Comparison of ENCODE assay signal across 8 cellular contexts in genomic region chr6:159169193-159169555, GRCh38. TPM values are rescaled to one million over a fixed set of nuclear protein-coding genes. Genes with fewer than 3 reads are reported as not detected.
A peak's percentile ranks its signal among the peaks of the same experiment; 100 is the strongest.
DNase-seq lines count a peak whose midpoint lies in the region; ATAC-seq, FAIRE-seq and TF ChIP-seq lines count a peak whose summit lies in the region.

FNDC1 (plus strand) TSS chr6:159169400; CDS start chr6:159169597, 197 bp downstream.

- TF ChIP-seq CTCF in GM06990 (IDR thresholded peaks at IDR 0.05; ENCODE audit: insufficient read depth, low read length, poor library complexity, severe bottlenecking) (no peak), VCaP (conservative IDR thresholded peaks at IDR 0.05) (peak; percentile 24; the same call in 1 of the 2 replicates), H1 (IDR thresholded peaks at IDR 0.05; ENCODE audit: control extremely low read depth in 1 of 3, insufficient read depth in 1 of 3, low read depth in 1 of 3, low read length in 3 of 3) (peak; percentile 18 to 74 (median 56)), upper lobe of left lung (IDR thresholded peaks at IDR 0.05) (peak; percentile 9 to 42 (median 30))

- peaks cover 83 to 89% (median 88%) of the 10 kb centered on the region in 5 donors for H3K27me3 Mint-ChIP-seq in naive thymus-derived CD4-positive, alpha-beta T cell

- H3K27me3 ChIP-seq in GM06990 (replicated peaks; ENCODE audit: control insufficient read depth, insufficient read depth, low read length), result peaks cover 2% of the 10 kb centered on the region
- peaks cover 33 to 77% (median 54%) of the 10 kb centered on the region in 4 experiments for H3K27me3 ChIP-seq in H1 (replicated peaks in 1 of 4; ENCODE audit: control insufficient read depth in 3 of 4, extremely low read depth in 1 of 4, insufficient read depth in 3 of 4, low read length in 3 of 4)
- H3K27me3 ChIP-seq in naive thymus-derived CD4-positive, alpha-beta T cell (ENCODE audit: control insufficient read depth in 2 of 2, insufficient read depth in 2 of 2, low read length in 2 of 2), result peaks cover 3 to 13% of the 10 kb centered on the region in 2 donors
- peaks cover 0 to 27% (median 7%) of the 10 kb centered on the region in 4 donors for H3K27me3 ChIP-seq in upper lobe of left lung

- no peaks in the 10 kb centered on the region for H3K79me2 ChIP-seq in H1 (ENCODE audit: control insufficient read depth in 1 of 2, insufficient read depth in 2 of 2, low read length in 2 of 2)

- no peak within 1 kb of the TSS for H3K27ac Mint-ChIP-seq in naive thymus-derived CD4-positive, alpha-beta T cell

- H4K91ac ChIP-seq in H1 (replicated peaks; ENCODE audit: insufficient read length, low read length), result no peak within 1 kb of the TSS

- H3K4me2 ChIP-seq in H1 (ENCODE audit: insufficient read depth in 1 of 2, low read depth in 2 of 2, low read length in 2 of 2), result peak within 1 kb of the TSS; percentile 71 to 96

- intact Hi-C loops in naive thymus-derived CD4-positive, alpha-beta T cell (cut with micrococcal nuclease), result loop anchor here in 1 of 2 donors (1.0 kb wide), 1 partner anchor 485 kb away; no protein-coding TSS in a partner anchor

- H3K27ac ChIP-seq in VCaP (no peak within 1 kb of the TSS), H1 (ENCODE audit: low read depth, low read length) (no peak within 1 kb of the TSS), upper lobe of left lung (no peak within 1 kb of the TSS)
- H3K27ac ChIP-seq in naive thymus-derived CD4-positive, alpha-beta T cell (ENCODE audit: low read depth, low read length), result no peak within 1 kb of the TSS

- H3K4ac ChIP-seq in H1 (replicated peaks; ENCODE audit: insufficient read length, low read depth, low read length), result no peak within 1 kb of the TSS

- H3K9ac ChIP-seq in H1 (replicated peaks in 1 of 4; ENCODE audit: extremely low read depth in 1 of 4, low read depth in 3 of 4, low read length in 3 of 4), result peak within 1 kb of the TSS in 1 of 4 experiments; percentile 10; a peak in 2 of 7 replicates

- peak; percentile 60 for ATAC-seq in HG02610 (IDR thresholded peaks at IDR 0.05; ENCODE audit: unreplicated experiment)
- ATAC-seq in naive thymus-derived CD4-positive, alpha-beta T cell, result peak; percentile 85
- ATAC-seq in upper lobe of left lung (ENCODE audit: low FRiP score in 2 of 2), result peak in 1 of 2 donors; percentile 86
- ATAC-seq in HG03565 (IDR thresholded peaks at IDR 0.05; ENCODE audit: unreplicated experiment), result no peak
- no peak for ATAC-seq in HG02973 (IDR thresholded peaks at IDR 0.05; ENCODE audit: unreplicated experiment)

- H2BK12ac ChIP-seq in H1 (ENCODE audit: low read depth, low read length), result no peak within 1 kb of the TSS; the same call in 1 of the 2 replicates

- no peak within 1 kb of the TSS for H4K5ac ChIP-seq in H1 (ENCODE audit: insufficient read length, low read depth, low read length)

- H2BK5ac ChIP-seq in H1 (ENCODE audit: low read depth, low read length), result no peak within 1 kb of the TSS

- no peak within 1 kb of the TSS for H2AK5ac ChIP-seq in H1 (ENCODE audit: low read depth, low read length)

- H3K36me3 ChIP-seq in GM06990 (ENCODE audit: control insufficient read depth, insufficient read depth, low read length) (no peaks in the 10 kb centered on the region), H1 (ENCODE audit: control insufficient read depth in 2 of 4, insufficient read depth in 4 of 4, low read length in 3 of 4) (peaks cover 0 to 3% (median 0%) of the 10 kb centered on the region in 4 experiments; a peak in 1 of 8 replicates), upper lobe of left lung (no peaks in the 10 kb centered on the region)
- no peaks in the 10 kb centered on the region for H3K36me3 ChIP-seq in naive thymus-derived CD4-positive, alpha-beta T cell (ENCODE audit: control insufficient read depth in 2 of 3, insufficient read depth in 3 of 3, low read length in 3 of 3)

- peak within 1 kb of the TSS; percentile 87 for H2AFZ ChIP-seq in H1 (ENCODE audit: low read length)

- H3K14ac ChIP-seq in H1 (ENCODE audit: insufficient read length), result no peak within 1 kb of the TSS

- H2BK20ac ChIP-seq in H1 (ENCODE audit: low read length), result no peak within 1 kb of the TSS

- 6% methylated on average over 20 of the region's 59 CpGs; no CpG with 5 or more reads in 1 of the 2 experiments for WGBS in H1 (ENCODE audit: extremely low coverage in 1 of 2, insufficient coverage in 1 of 2, insufficient read length in 1 of 2, insufficient replicate concordance in 2 of 2, low coverage in 1 of 2, low lambda C conversion rate in 2 of 2, missing lambda C conversion rate in 1 of 2), 2 experiments
- WGBS in upper lobe of left lung, 2 donors, result no CpG with 5 or more reads among the region's 59 CpGs

- no peak for TF ChIP-seq POLR2A in H1 (IDR thresholded peaks at IDR 0.05; ENCODE audit: control extremely low read depth in 1 of 2, low read depth in 2 of 2, low read length in 2 of 2)
- no peak for TF ChIP-seq POLR2A in upper lobe of left lung (IDR thresholded peaks at IDR 0.05)

- no peak within 1 kb of the TSS for H3K18ac ChIP-seq in H1 (ENCODE audit: extremely low read depth, low read length)

- peaks cover 6% of the 10 kb centered on the region; the same call in 1 of the 2 replicates for H3K23me2 ChIP-seq in H1 (ENCODE audit: low read depth, low read length)

- TF ChIP-seq RAD21 in H1 (IDR thresholded peaks at IDR 0.05 in 1 of 2, conservative IDR thresholded peaks at IDR 0.05 in 1 of 2; ENCODE audit: low read depth in 2 of 2, low read length in 2 of 2), result peak in 1 of 2 experiments; percentile 36; a peak in 2 of 4 replicates

- POLR2A ChIA-PET in H1 (lab: Charles Lee; ENCODE audit: partially characterized antibody), result interaction anchor here (0.5 to 1.6 kb wide), 3 partner anchors 13 to 614 kb away, joined by 3 to 5 read pairs (median 4); partner anchors contain the start of gene SOD2
- POLR2A ChIA-PET in naive thymus-derived CD4-positive, alpha-beta T cell (lab: Charles Lee), result no interaction called here

- no peak for TF ChIP-seq EP300 in H1 (IDR thresholded peaks at IDR 0.05; ENCODE audit: borderline replicate concordance in 1 of 2, low read depth in 2 of 2, low read length in 2 of 2)
- TF ChIP-seq EP300 in upper lobe of left lung (IDR thresholded peaks at IDR 0.05), result no peak

- H3K36me3 Mint-ChIP-seq in naive thymus-derived CD4-positive, alpha-beta T cell, result no peaks in the 10 kb centered on the region

- DNase-seq in GM06990 (ENCODE audit: extremely low read depth, insufficient read length) (peak; percentile 47), H1 (ENCODE audit: low read depth in 1 of 2, low spot score in 2 of 2) (peak in 1 of 2 experiments; percentile 88), upper lobe of left lung (peak in 1 of 2 donors; percentile 94)
- peak in 7 of 9 donors; percentile 24 to 79 (median 46) for DNase-seq in naive thymus-derived CD4-positive, alpha-beta T cell

- FAIRE-seq in H1 (lab: Jason Lieb, UNC), result no peak

- H3K9me3 ChIP-seq in H1 (ENCODE audit: insufficient read depth in 2 of 2, low read depth in 1 of 2, low read length in 1 of 2), result no peaks in the 10 kb centered on the region
- H3K9me3 ChIP-seq in naive thymus-derived CD4-positive, alpha-beta T cell (ENCODE audit: control insufficient read depth in 2 of 3, low read length in 3 of 3), result no peaks in the 10 kb centered on the region
- H3K9me3 ChIP-seq in upper lobe of left lung, result no peaks in the 10 kb centered on the region

- peaks cover 0 to 11% (median 4%) of the 10 kb centered on the region in 4 experiments; a peak in 5 of 7 replicates for H3K4me1 ChIP-seq in H1 (replicated peaks in 1 of 4; ENCODE audit: control insufficient read depth in 3 of 4, insufficient read depth in 4 of 4, low read length in 3 of 4)
- peaks cover 0 to 4% of the 10 kb centered on the region in 2 donors for H3K4me1 ChIP-seq in naive thymus-derived CD4-positive, alpha-beta T cell (ENCODE audit: control insufficient read depth in 2 of 2, insufficient read depth in 2 of 2, low read length in 2 of 2)
- peaks cover 15 to 23% (median 17%) of the 10 kb centered on the region in 4 donors for H3K4me1 ChIP-seq in upper lobe of left lung

- no peak within 1 kb of the TSS for H3K56ac ChIP-seq in H1 (replicated peaks; ENCODE audit: insufficient read length, low read depth, low read length)

- H2BK15ac ChIP-seq in H1 (ENCODE audit: low read length), result no peak within 1 kb of the TSS

- H3K23ac ChIP-seq in H1 (ENCODE audit: insufficient read length), result no peak within 1 kb of the TSS

- H3K4me3 Mint-ChIP-seq in naive thymus-derived CD4-positive, alpha-beta T cell, result peak within 1 kb of the TSS; percentile 58 to 82 (median 68)

- H2BK120ac ChIP-seq in H1 (replicated peaks; ENCODE audit: low read depth, low read length), result no peak within 1 kb of the TSS

- H3K4me1 Mint-ChIP-seq in naive thymus-derived CD4-positive, alpha-beta T cell, result peaks cover 12 to 26% (median 18%) of the 10 kb centered on the region in 7 donors

- peak within 1 kb of the TSS; percentile 72 for H4K8ac ChIP-seq in H1 (ENCODE audit: extremely low read depth, insufficient read depth, low read length)

- peaks cover 0 to 1% (median 0%) of the 10 kb centered on the region in 11 donors for H3K9me3 Mint-ChIP-seq in naive thymus-derived CD4-positive, alpha-beta T cell

- CTCF ChIA-PET in H1 (lab: Charles Lee; ENCODE audit: partially characterized antibody), result interaction anchor here (1.0 to 1.5 kb wide), 6 partner anchors 10 to 523 kb away, joined by 3 to 5 read pairs (median 3); no protein-coding TSS in a partner anchor
- CTCF ChIA-PET in naive thymus-derived CD4-positive, alpha-beta T cell (lab: Charles Lee), result no interaction called here

- H3K4me3 ChIP-seq in GM06990 (replicated peaks; ENCODE audit: low read depth, low read length) (peak within 1 kb of the TSS; percentile 20), H1 (ENCODE audit: extremely low read depth in 1 of 4, insufficient read depth in 2 of 4, low read depth in 3 of 4, low read length in 4 of 4) (peak within 1 kb of the TSS; percentile 41 to 58 (median 49)), upper lobe of left lung (peak within 1 kb of the TSS in 3 of 4 donors; percentile 34 to 39 (median 39))
- no peak within 1 kb of the TSS for H3K4me3 ChIP-seq in naive thymus-derived CD4-positive, alpha-beta T cell (ENCODE audit: low read length)

- H4K20me1 ChIP-seq in H1 (replicated peaks in 1 of 2; ENCODE audit: control insufficient read depth in 1 of 2, insufficient read depth in 2 of 2, low read length in 2 of 2), result no peaks in the 10 kb centered on the region

- H3K79me1 ChIP-seq in H1 (ENCODE audit: low read depth, low read length), result no peaks in the 10 kb centered on the region

RNA-seq across cellular contexts. Expression of gene FNDC1, which starts in this region (rescaled TPM):
- 0.30 and 0.42 TPM in 2 replicates for total RNA-seq in H1 (2021; fragmentation: NEBNext Ultra II Directional; extraction: Animal tissue kit (Norgen Biotek cat#: 25700))
- polyA plus RNA-seq in H1 (2011; rRNA removed), result 0.06 and 0.14 TPM in 2 replicates
- polyA plus RNA-seq in H1 (2011; cell fraction: cytosol; rRNA removed), result 0.04 TPM
- 0.13 TPM for polyA plus RNA-seq in H1 (2011; cell fraction: nucleus; rRNA removed)
- polyA plus RNA-seq in H1 (2012, experiment 1 of 2), result 0.09 to 0.24 TPM (median 0.11 TPM) in 4 replicates
- 0.05 TPM for polyA plus RNA-seq in H1 (2012, experiment 2 of 2)
- 0.55 TPM for polyA plus RNA-seq in H1 (2013, experiment 1 of 2)
- 0.39 TPM for polyA plus RNA-seq in H1 (2013, experiment 2 of 2)
- polyA minus RNA-seq in H1 (2011; rRNA and poly(A)+ RNA removed), result 0.07 and 0.16 TPM in 2 replicates
- polyA minus RNA-seq in H1 (2011; cell fraction: cytosol; rRNA and poly(A)+ RNA removed), result not detected
- polyA minus RNA-seq in H1 (2011; cell fraction: nucleus; rRNA and poly(A)+ RNA removed), result 0.10 TPM
- total RNA-seq in naive thymus-derived CD4-positive, alpha-beta T cell, result not detected
- polyA plus RNA-seq in naive thymus-derived CD4-positive, alpha-beta T cell, result not detected
- total RNA-seq in upper lobe of left lung, result 1 to 10 TPM in 2 of 6 donors, under 1 TPM in 2, not detected in 2; 0.30 to 1.8 (median 0.65) TPM

Comparison
In these comparisons a context has a peak if more than half of its experiments do, and no peak if none do; other contexts are left out.
1. Peak in DNase-seq and ATAC-seq in naive thymus-derived CD4-positive, alpha-beta T cell; RNA of the gene not detected or under 1 TPM.